5 cellular contexts compared by ENCODE assay signal in genomic region chr17:21648125-21648524, GRCh38. TPM values are rescaled to one million over a fixed set of nuclear protein-coding genes. Genes with fewer than 3 reads are reported as not detected.
"Had no signal": no experiment of that assay in that cellular context is flagged by ENCODE, and none has a peak within 500 bp of the region (broad histone marks: within the 10 kb centered on the region; RNA-seq: fewer than 3 reads in every experiment).

No MANE protein-coding gene starts in this region.

RNA-seq across cellular contexts. Expression of gene KCNJ18, which starts 44.2 kb away (rescaled TPM):
- total RNA-seq: HepG2, HT-29, HT1080, IMR-90, K562 had no signal
